Comparison of ENCODE assay signal across 15 cellular contexts in genomic region chr3:183375337-183375736, GRCh38. TPM values are rescaled to one million over a fixed set of nuclear protein-coding genes. Genes with fewer than 3 reads are reported as not detected.
DNase-seq lines count a peak whose midpoint lies in the region; ATAC-seq and TF ChIP-seq lines count a peak whose summit lies in the region.
"Had no signal": no experiment of that assay in that cellular context is flagged by ENCODE, and none has a peak within 500 bp of the region (broad histone marks: within the 10 kb centered on the region; RNA-seq: fewer than 3 reads in every experiment).

No MANE protein-coding gene starts in this region.

- ATAC-seq in activated T-helper 17 cell treated with anti-CD3 and anti-CD28 coated beads, Interleukin-2, amount 50 U/mL, for 72 hours (replicated peaks) = no peak
- ATAC-seq in upper lobe of left lung (ENCODE audit: low FRiP score in 2 of 2) = no peak

- peak overlapping the region; percentile 2 for H3K4me3 Mint-ChIP-seq in activated T-helper 17 cell treated with anti-CD3 and anti-CD28 coated beads, Interleukin-2, amount 50 U/mL, for 72 hours
- peak overlapping the region; percentile 10 for H3K4me3 Mint-ChIP-seq in glutamatergic neuron (ENCODE audit: unreplicated experiment)

- no peak for TF ChIP-seq EP300 in upper lobe of left lung (IDR thresholded peaks at IDR 0.05)

- peaks cover 51% of the 10 kb centered on the region for H3K36me3 Mint-ChIP-seq in activated T-helper 17 cell treated with anti-CD3 and anti-CD28 coated beads, Interleukin-2, amount 50 U/mL, for 72 hours (ENCODE audit: low read depth)
- H3K36me3 Mint-ChIP-seq in glutamatergic neuron (ENCODE audit: unreplicated experiment) = no peaks in the 10 kb centered on the region

- peak overlapping the region in 3 of 4 donors; percentile 51 to 59 (median 58) for H3K27ac ChIP-seq in upper lobe of left lung
- H3K27ac ChIP-seq: SK-N-MC had no signal

- H3K27ac Mint-ChIP-seq in activated T-helper 17 cell treated with anti-CD3 and anti-CD28 coated beads, Interleukin-2, amount 50 U/mL, for 72 hours = peak overlapping the region; percentile 0
- peak overlapping the region; percentile 48 for H3K27ac Mint-ChIP-seq in glutamatergic neuron (ENCODE audit: unreplicated experiment)

- TF ChIP-seq POLR2A in upper lobe of left lung (IDR thresholded peaks at IDR 0.05) = no peak

- H3K36me3 ChIP-seq in upper lobe of left lung = no peaks in the 10 kb centered on the region

- H3K4me1 Mint-ChIP-seq in activated T-helper 17 cell treated with anti-CD3 and anti-CD28 coated beads, Interleukin-2, amount 50 U/mL, for 72 hours = peaks cover 36% of the 10 kb centered on the region
- no peaks in the 10 kb centered on the region for H3K4me1 Mint-ChIP-seq in glutamatergic neuron (ENCODE audit: low read depth, unreplicated experiment)

- no peaks in the 10 kb centered on the region for H3K27me3 ChIP-seq in upper lobe of left lung

- H3K9me3 ChIP-seq in upper lobe of left lung = no peaks in the 10 kb centered on the region

- no peaks in the 10 kb centered on the region for H3K27me3 Mint-ChIP-seq in activated T-helper 17 cell treated with anti-CD3 and anti-CD28 coated beads, Interleukin-2, amount 50 U/mL, for 72 hours
- peaks cover 6% of the 10 kb centered on the region for H3K27me3 Mint-ChIP-seq in glutamatergic neuron (ENCODE audit: unreplicated experiment)

- 65 to 78% methylated on average over 6 of the region's 6 CpGs for WGBS in upper lobe of left lung, 2 donors

- peaks cover 0 to 18% (median 7%) of the 10 kb centered on the region in 4 donors for H3K4me1 ChIP-seq in upper lobe of left lung

- TF ChIP-seq CTCF in glutamatergic neuron (IDR thresholded peaks at IDR 0.05; ENCODE audit: partially characterized antibody, unreplicated experiment) = no peak
- no peak for TF ChIP-seq CTCF in upper lobe of left lung (IDR thresholded peaks at IDR 0.05)

- DNase-seq in NCI-H2107 treated with DMSO at 0.1 percent for 48 hours (lab: John Stamatoyannopoulos, UW; ENCODE audit: unreplicated experiment) (peak; percentile 67), NCI-H2107 (lab: John Stamatoyannopoulos, UW) (no peak), glutamatergic neuron (no peak), upper lobe of left lung (no peak), NCI-H1417 (lab: John Stamatoyannopoulos, UW) (no peak), iPS-NIHi11 (ENCODE audit: low spot score) (no peak), C1 segment of cervical spinal cord (lab: John Stamatoyannopoulos, UW) (no peak)
- DNase-seq: 8988T, MM.1S, NCI-H1105, NCI-H187, NCI-H2171 treated with DMSO at 0.1 percent for 48 hours, NCI-H748 treated with DMSO at 0.1 percent for 48 hours had no signal

- H3K9me3 Mint-ChIP-seq in activated T-helper 17 cell treated with anti-CD3 and anti-CD28 coated beads, Interleukin-2, amount 50 U/mL, for 72 hours = no peaks in the 10 kb centered on the region
- peaks cover 1% of the 10 kb centered on the region for H3K9me3 Mint-ChIP-seq in glutamatergic neuron (ENCODE audit: unreplicated experiment)

- H3K4me3 ChIP-seq in upper lobe of left lung = no peak overlapping the region
- H3K4me3 ChIP-seq: SK-N-MC had no signal

RNA-seq across cellular contexts. Expression of gene MCF2L2, which starts 53.1 kb away (rescaled TPM):
- 1 to 10 TPM; 9.0 to 10.0 TPM for total RNA-seq in activated T-helper 17 cell treated with anti-CD3 and anti-CD28 coated beads, Interleukin-2, amount 50 U/mL, for 72 hours
- total RNA-seq in glutamatergic neuron (ENCODE audit: unreplicated experiment) (18.1 TPM), upper lobe of left lung (1 to 10 TPM in 4 of 6 donors, under 1 TPM in 2; 0.22 to 2.0 (median 1.2) TPM)
